11 cellular contexts compared by ENCODE assay signal in genomic region chr10:45433716-45434469, GRCh38. TPM values are rescaled to one million over a fixed set of nuclear protein-coding genes. Genes with fewer than 3 reads are reported as not detected.
DNase-seq lines count a peak whose midpoint lies in the region; ATAC-seq lines count a peak whose summit lies in the region.
"Had no signal": no experiment of that assay in that cellular context is flagged by ENCODE, and none has a peak within 500 bp of the region (broad histone marks: within the 10 kb centered on the region; RNA-seq: fewer than 3 reads in every experiment).

No MANE protein-coding gene starts in this region.

- peak overlapping the region; percentile 76 for H3K27ac Mint-ChIP-seq in T-helper 1 cell treated with Interleukin-12 subunit alpha and Interleukin-12 subunit beta and Interleukin-4 antibody, amounts not matched to agents 30 μg/mL and 1 μg/mL, for 36 hours

- peaks cover 0 to 3% of the 10 kb centered on the region in 2 donors for H3K9me3 ChIP-seq in neuronal stem cell (replicated peaks in 1 of 2; ENCODE audit: control insufficient read depth in 2 of 2, insufficient read depth in 1 of 2, low read depth in 1 of 2, low read length in 2 of 2)

- H3K9me3 Mint-ChIP-seq in T-helper 1 cell treated with Interleukin-12 subunit alpha and Interleukin-12 subunit beta and Interleukin-4 antibody, amounts not matched to agents 30 μg/mL and 1 μg/mL, for 36 hours, result peaks cover 6% of the 10 kb centered on the region

- H3K27ac ChIP-seq in neuronal stem cell (replicated peaks; ENCODE audit: low read length), result no peak overlapping the region
- H3K27ac ChIP-seq: 22Rv1 had no signal

- no peak overlapping the region for H3K4me2 ChIP-seq in neuronal stem cell (ENCODE audit: insufficient read depth, low read length, poor library complexity, severe bottlenecking)

- no peak overlapping the region for H3K4me3 ChIP-seq in neuronal stem cell (ENCODE audit: low read length in 2 of 2)

- no peak overlapping the region for H2BK5ac ChIP-seq in neuronal stem cell (ENCODE audit: low read length)

- no peak overlapping the region for H2BK15ac ChIP-seq in neuronal stem cell (ENCODE audit: low read length)

- peaks cover 0 to 2% of the 10 kb centered on the region in 2 donors for H3K4me1 ChIP-seq in neuronal stem cell (ENCODE audit: control insufficient read depth in 2 of 2, insufficient read depth in 1 of 2, low read depth in 1 of 2, low read length in 2 of 2)

- WGBS in neuronal stem cell (ENCODE audit: extremely low coverage in 2 of 2, insufficient read length in 2 of 2, insufficient replicate concordance in 1 of 2), 2 donors, result no CpG with 5 or more reads among the region's 8 CpGs

- no peak overlapping the region for H3K4ac ChIP-seq in neuronal stem cell (ENCODE audit: low read length)

- H3K4me1 Mint-ChIP-seq in T-helper 1 cell treated with Interleukin-12 subunit alpha and Interleukin-12 subunit beta and Interleukin-4 antibody, amounts not matched to agents 30 μg/mL and 1 μg/mL, for 36 hours (ENCODE audit: low read depth), result peaks cover 38% of the 10 kb centered on the region

- H3K18ac ChIP-seq in neuronal stem cell (ENCODE audit: low read length), result no peak overlapping the region

- ATAC-seq in GM21786 (IDR thresholded peaks at IDR 0.05; ENCODE audit: unreplicated experiment) (peak; percentile 98), HG03460 (IDR thresholded peaks at IDR 0.05; ENCODE audit: unreplicated experiment) (peak; percentile 93), Right ventricle myocardium superior (ENCODE audit: poor library complexity) (no peak)

- H3K36me3 ChIP-seq in neuronal stem cell (replicated peaks in 1 of 2; ENCODE audit: control insufficient read depth in 2 of 2, insufficient read depth in 2 of 2, low read length in 2 of 2), result no peaks in the 10 kb centered on the region

- peaks cover 5% of the 10 kb centered on the region for H3K27me3 Mint-ChIP-seq in T-helper 1 cell treated with Interleukin-12 subunit alpha and Interleukin-12 subunit beta and Interleukin-4 antibody, amounts not matched to agents 30 μg/mL and 1 μg/mL, for 36 hours (ENCODE audit: low read depth)

- no peak overlapping the region for H4K91ac ChIP-seq in neuronal stem cell (ENCODE audit: low read depth, low read length, poor library complexity)

- no peak overlapping the region for H3K14ac ChIP-seq in neuronal stem cell (ENCODE audit: low read length)

- no peaks in the 10 kb centered on the region for H3K27me3 ChIP-seq in neuronal stem cell (ENCODE audit: control insufficient read depth in 3 of 3, insufficient read depth in 3 of 3, low read depth in 1 of 3, low read length in 3 of 3)

- no peaks in the 10 kb centered on the region for H3K79me1 ChIP-seq in neuronal stem cell (ENCODE audit: low read depth, low read length)

- no peak overlapping the region for H4K8ac ChIP-seq in neuronal stem cell (ENCODE audit: low read depth, low read length)

- H2BK120ac ChIP-seq in neuronal stem cell (ENCODE audit: low read depth, low read length), result no peak overlapping the region

- DNase-seq in T-helper 1 cell (no peak), neuronal stem cell (ENCODE audit: low spot score) (no peak), hippocampal formation (lab: John Stamatoyannopoulos, UW) (no peak), Right ventricle myocardium superior (no peak), NCI-H2081 treated with DMSO at 0.1 percent for 48 hours (lab: John Stamatoyannopoulos, UW) (no peak)
- DNase-seq: NCI-H1105 had no signal

- H3K9ac ChIP-seq in neuronal stem cell (ENCODE audit: low read depth, low read length, poor library complexity), result no peak overlapping the region

- no peak overlapping the region for H2BK12ac ChIP-seq in neuronal stem cell (ENCODE audit: low read length)

- H3K23ac ChIP-seq in neuronal stem cell (ENCODE audit: low read depth, low read length, poor library complexity), result no peak overlapping the region

- peak overlapping the region; percentile 23 for H3K4me3 Mint-ChIP-seq in T-helper 1 cell treated with Interleukin-12 subunit alpha and Interleukin-12 subunit beta and Interleukin-4 antibody, amounts not matched to agents 30 μg/mL and 1 μg/mL, for 36 hours

- H2AFZ ChIP-seq in neuronal stem cell (ENCODE audit: low read length), result peak overlapping the region; percentile 23

- intact Hi-C loops in Right ventricle myocardium superior (cut with DNase I), result no loop called here

- peaks cover 31% of the 10 kb centered on the region for H3K36me3 Mint-ChIP-seq in T-helper 1 cell treated with Interleukin-12 subunit alpha and Interleukin-12 subunit beta and Interleukin-4 antibody, amounts not matched to agents 30 μg/mL and 1 μg/mL, for 36 hours (ENCODE audit: low read depth)

- H2AK5ac ChIP-seq in neuronal stem cell (ENCODE audit: low read depth, low read length), result no peak overlapping the region

RNA-seq across cellular contexts. Expression of gene ALOX5, which starts 59.9 kb away (rescaled TPM):
- 0.73 TPM for polyA plus RNA-seq in neuronal stem cell (2013, experiment 1 of 2)
- 0.97 TPM for polyA plus RNA-seq in neuronal stem cell (2013, experiment 2 of 2)
- 4.7 TPM for total RNA-seq in Right ventricle myocardium superior
- total RNA-seq: SK-MEL-5 had no signal
